12 cellular contexts compared by ENCODE assay signal in genomic region chr7:105990726-105991465, GRCh38. TPM values are rescaled to one million over a fixed set of nuclear protein-coding genes. Genes with fewer than 3 reads are reported as not detected.
DNase-seq lines count a peak whose midpoint lies in the region; ATAC-seq and TF ChIP-seq lines count a peak whose summit lies in the region.
"Had no signal": no experiment of that assay in that cellular context is flagged by ENCODE, and none has a peak within 500 bp of the region (broad histone marks: within the 10 kb centered on the region; RNA-seq: fewer than 3 reads in every experiment).

No MANE protein-coding gene starts in this region.

- H3K4me3 ChIP-seq in AG04450 (ENCODE audit: low read depth, low read length) (no peak overlapping the region), astrocyte of the spinal cord (ENCODE audit: low read depth, low read length) (no peak overlapping the region), iPS-18a (ENCODE audit: low read length) (no peak overlapping the region)

- CTCF ChIA-PET in AG04450 (lab: Charles Lee) = interaction anchor here (0.9 to 1.3 kb wide), 2 partner anchors 48 to 56 kb away, joined by 3 to 5 read pairs; no protein-coding TSS in a partner anchor

- in situ Hi-C loops in astrocyte of the spinal cord (cut with HindIII; ENCODE audit: low sequenced_read_pairs) = no loop called here

- no peak overlapping the region for H3K27ac ChIP-seq in AG04450 (ENCODE audit: low read depth, low read length)
- peak overlapping the region; percentile 35 for H3K27ac ChIP-seq in iPS-18a (ENCODE audit: low read length)

- no peak for DNase-seq in AG04450 (ENCODE audit: low read depth, low spot score)
- peak; percentile 59 for DNase-seq in NCI-H1092 treated with DMSO at 0.1 percent for 48 hours (lab: John Stamatoyannopoulos, UW)
- no peak for DNase-seq in astrocyte of the spinal cord (ENCODE audit: low read depth, low spot score)
- no peak for DNase-seq in NCI-H748 treated with DMSO at 0.1 percent for 48 hours (lab: John Stamatoyannopoulos, UW)
- DNase-seq: activated CD4-positive, alpha-beta T cell treated with anti-CD3 and anti-CD28 coated beads, Interleukin-2, amount 10 ng/mL, durations not matched to agents 24 days and 14 days; activated effector memory CD4-positive, alpha-beta T cell treated with Interleukin-2 at 50 U/mL for 16 hours; DMS79 treated with DMSO at 0.1 percent for 48 hours; NK-92 treated with Interleukin-12 subunit alpha and Interleukin-12 subunit beta, amount 100 ng/mL, for 24 hours had no signal

- H3K9me3 ChIP-seq in AG04450 (ENCODE audit: control insufficient read depth, insufficient read depth, low read length) (no peaks in the 10 kb centered on the region), iPS-18a (ENCODE audit: control insufficient read depth, low read depth, low read length) (no peaks in the 10 kb centered on the region)

- H3K9ac ChIP-seq in iPS-18a (ENCODE audit: low read length) = peak overlapping the region; percentile 31

- TF ChIP-seq CTCF in AG04450 (IDR thresholded peaks at IDR 0.05; ENCODE audit: low read depth, low read length) (0 out of 2 replicates have a peak, but pooled peaks have one; percentile 9), astrocyte of the spinal cord (IDR thresholded peaks at IDR 0.05; ENCODE audit: low read depth, low read length) (peak; percentile 12)

- H3K27me3 ChIP-seq in AG04450 (ENCODE audit: control insufficient read depth, insufficient read depth, low read length) (peaks cover 46% of the 10 kb centered on the region), iPS-18a (ENCODE audit: control insufficient read depth, insufficient read depth, low read length) (no peaks in the 10 kb centered on the region)

- POLR2A ChIA-PET in AG04450 (lab: Yijun Ruan, JAX) = no interaction called here

- H3K36me3 ChIP-seq in iPS-18a (ENCODE audit: control insufficient read depth, low read depth, low read length) = no peaks in the 10 kb centered on the region

- peaks cover 58% of the 10 kb centered on the region for H3K4me1 ChIP-seq in iPS-18a (ENCODE audit: control insufficient read depth, low read depth, low read length)

- ATAC-seq in GM19467 (IDR thresholded peaks at IDR 0.05; ENCODE audit: unreplicated experiment) (no peak), GM19035 (IDR thresholded peaks at IDR 0.05; ENCODE audit: unreplicated experiment) (no peak), HG03039 (IDR thresholded peaks at IDR 0.05; ENCODE audit: unreplicated experiment) (no peak)

RNA-seq across cellular contexts. Expression of gene CDHR3, which starts 27.8 kb away (rescaled TPM):
- 1.9 TPM in 2 replicates for polyA plus RNA-seq in AG04450 (2011; rRNA removed)
- 2.9 and 3.8 TPM in 2 replicates for polyA minus RNA-seq in AG04450 (2011; rRNA and poly(A)+ RNA removed)
